Comparison of ENCODE assay signal across 10 cellular contexts in genomic region chr11:96097844-96098421, GRCh38.
DNase-seq lines count a peak whose midpoint lies in the region; ATAC-seq, FAIRE-seq and TF ChIP-seq lines count a peak whose summit lies in the region.
"Had no signal": no experiment of that assay in that cellular context is flagged by ENCODE, and none has a peak within 500 bp of the region (broad histone marks: within the 10 kb centered on the region; RNA-seq: fewer than 3 reads in every experiment).

No MANE protein-coding gene starts in this region.

- H3K79me2 ChIP-seq in astrocyte (ENCODE audit: insufficient read depth, low read length) (peaks cover 44% of the 10 kb centered on the region), hepatocyte (peaks cover 46% of the 10 kb centered on the region)

- H3K4me3 ChIP-seq in astrocyte (ENCODE audit: insufficient read depth, low read depth, low read length) = no peak overlapping the region
- H3K4me3 ChIP-seq in hepatocyte = no peak overlapping the region
- no peak overlapping the region for H3K4me3 ChIP-seq in skin epidermis

- H3K9ac ChIP-seq in astrocyte (ENCODE audit: low read length) = no peak overlapping the region

- H3K27ac ChIP-seq in astrocyte (ENCODE audit: low read depth, low read length) (peak overlapping the region; percentile 32), hepatocyte (peak overlapping the region; percentile 93), skin epidermis (peak overlapping the region in 15 of 21 experiments; percentile 18 to 74 (median 61))

- H3K27me3 ChIP-seq in astrocyte (ENCODE audit: insufficient read depth, low read length) (no peaks in the 10 kb centered on the region), hepatocyte (no peaks in the 10 kb centered on the region)

- no peaks in the 10 kb centered on the region for H3K9me3 Mint-ChIP-seq in astrocyte (ENCODE audit: unreplicated experiment)

- H3K36me3 ChIP-seq in astrocyte (ENCODE audit: insufficient read depth, low read length) (no peaks in the 10 kb centered on the region), hepatocyte (replicated peaks; ENCODE audit: insufficient read depth, low read depth) (no peaks in the 10 kb centered on the region)

- H3K9me3 ChIP-seq in astrocyte (ENCODE audit: insufficient read depth, low read depth, low read length) (no peaks in the 10 kb centered on the region), hepatocyte (ENCODE audit: low read depth) (no peaks in the 10 kb centered on the region)

- no peak overlapping the region for H3K4me3 Mint-ChIP-seq in astrocyte (ENCODE audit: unreplicated experiment)

- H4K20me1 ChIP-seq in astrocyte (ENCODE audit: insufficient read depth, low read length) (no peaks in the 10 kb centered on the region), hepatocyte (ENCODE audit: insufficient read depth, poor library complexity, severe bottlenecking) (no peaks in the 10 kb centered on the region)

- H3K27me3 Mint-ChIP-seq in astrocyte (ENCODE audit: low read depth, unreplicated experiment) = no peaks in the 10 kb centered on the region

- ATAC-seq in GM21723 (IDR thresholded peaks at IDR 0.05; ENCODE audit: unreplicated experiment) = no peak
- no peak for ATAC-seq in GM21786 (IDR thresholded peaks at IDR 0.05; ENCODE audit: unreplicated experiment)

- H2AFZ ChIP-seq in astrocyte (ENCODE audit: low read depth, low read length) = no peak overlapping the region
- H2AFZ ChIP-seq in hepatocyte = no peak overlapping the region

- H3K4me1 Mint-ChIP-seq in astrocyte (ENCODE audit: low read depth, unreplicated experiment) = peaks cover 54% of the 10 kb centered on the region

- WGBS in hepatocyte (ENCODE audit: low lambda C conversion rate, missing lambda C conversion rate) = 85% methylated on average over 4 of the region's 4 CpGs

- H3K4me1 ChIP-seq in astrocyte (ENCODE audit: insufficient read depth, low read length) = peaks cover 25% of the 10 kb centered on the region
- H3K4me1 ChIP-seq in hepatocyte (ENCODE audit: insufficient read depth) = peaks cover 42% of the 10 kb centered on the region

- no peaks in the 10 kb centered on the region for H3K9me2 ChIP-seq in hepatocyte (replicated peaks; ENCODE audit: insufficient read depth)

- H3K4me2 ChIP-seq in astrocyte (ENCODE audit: low read length) (peak overlapping the region; percentile 54), hepatocyte (peak overlapping the region; percentile 55)

- peak; percentile 20 for DNase-seq in GM03348 (ENCODE audit: low spot score)
- DNase-seq in astrocyte (ENCODE audit: low read depth) = no peak
- no peak for DNase-seq in hepatocyte (ENCODE audit: low spot score)
- DNase-seq in islet precursor cell = no peak
- DNase-seq in NCI-H2171 (lab: John Stamatoyannopoulos, UW) = no peak
- DNase-seq: COR-L47, NCI-H69 had no signal

- peaks cover 3% of the 10 kb centered on the region for H3K36me3 Mint-ChIP-seq in astrocyte (ENCODE audit: low read depth, unreplicated experiment)

- no peak for TF ChIP-seq CTCF in astrocyte (IDR thresholded peaks at IDR 0.05; ENCODE audit: insufficient read depth, low read depth, low read length)
- no peak for TF ChIP-seq CTCF in hepatocyte (IDR thresholded peaks at IDR 0.05; ENCODE audit: poor library complexity)

- peak overlapping the region; percentile 60 for H3K27ac Mint-ChIP-seq in astrocyte (ENCODE audit: unreplicated experiment)

- peak; percentile 13 for FAIRE-seq in astrocyte (lab: Jason Lieb, UNC)

Comparison
In these comparisons a context has a peak if more than half of its experiments do, and no peak if none do; other contexts are left out.
1. H3K27ac ChIP-seq: peak in every context shown above with its lines; median percentile 93 in hepatocyte; 61 in skin epidermis; 32 in astrocyte.